Comparison of ENCODE assay signal across 16 cellular contexts in genomic region chr9:135034106-135034505, GRCh38. TPM values are rescaled to one million over a fixed set of nuclear protein-coding genes. Genes with fewer than 3 reads are reported as not detected.
DNase-seq lines count a peak whose midpoint lies in the region; ATAC-seq and TF ChIP-seq lines count a peak whose summit lies in the region.
"Had no signal": no experiment of that assay in that cellular context is flagged by ENCODE, and none has a peak within 500 bp of the region (broad histone marks: within the 10 kb centered on the region; RNA-seq: fewer than 3 reads in every experiment).

No MANE protein-coding gene starts in this region.

- no peak overlapping the region for H3K23ac ChIP-seq in H9 (ENCODE audit: insufficient read length, low read depth, low read length)

- no peak overlapping the region for H2AFZ ChIP-seq in H9 (ENCODE audit: low read length)

- no peak overlapping the region for H3K27ac ChIP-seq in H9 (ENCODE audit: insufficient read length, low read depth, low read length)
- H3K27ac ChIP-seq: 22Rv1 had no signal

- H3K79me1 ChIP-seq in H9 (ENCODE audit: insufficient read depth, low read depth, low read length, poor library complexity, severe bottlenecking): no peaks in the 10 kb centered on the region

- H3K4me1 ChIP-seq in H9 (ENCODE audit: insufficient read depth, low read length): no peaks in the 10 kb centered on the region
- H3K4me1 ChIP-seq: Caco-2, HAP-1 had no signal

- no peaks in the 10 kb centered on the region for H3K27me3 ChIP-seq in H9 (ENCODE audit: insufficient read depth, low read length)

- no peak overlapping the region for H3K27ac Mint-ChIP-seq in activated CD8-positive, alpha-beta memory T cell treated with anti-CD3 and anti-CD28 coated beads, Interleukin-2, amount 10 ng/mL, durations not matched to agents 7 days and 5 days
- no peak overlapping the region for H3K27ac Mint-ChIP-seq in H9
- H3K27ac Mint-ChIP-seq: CD14-positive monocyte; CD8-positive, alpha-beta T cell had no signal

- H3K79me2 ChIP-seq in H9 (ENCODE audit: insufficient read depth, low read length): no peaks in the 10 kb centered on the region

- no peak overlapping the region for H2BK20ac ChIP-seq in H9 (ENCODE audit: low read depth, low read length, poor library complexity, severe bottlenecking)

- no peak overlapping the region for H2BK120ac ChIP-seq in H9 (ENCODE audit: low read depth, low read length, poor library complexity, severe bottlenecking)

- no peak overlapping the region for H3K4me3 Mint-ChIP-seq in activated CD8-positive, alpha-beta memory T cell treated with anti-CD3 and anti-CD28 coated beads, Interleukin-2, amount 10 ng/mL, durations not matched to agents 7 days and 5 days
- no peak overlapping the region for H3K4me3 Mint-ChIP-seq in H9
- H3K4me3 Mint-ChIP-seq: CD14-positive monocyte; CD8-positive, alpha-beta T cell had no signal

- no peak overlapping the region for H2AK5ac ChIP-seq in H9 (ENCODE audit: insufficient read length, low read length)

- no peaks in the 10 kb centered on the region for H3K36me3 Mint-ChIP-seq in activated CD8-positive, alpha-beta memory T cell treated with anti-CD3 and anti-CD28 coated beads, Interleukin-2, amount 10 ng/mL, durations not matched to agents 7 days and 5 days
- no peaks in the 10 kb centered on the region for H3K36me3 Mint-ChIP-seq in H9 (ENCODE audit: insufficient read depth in 1 of 3, low read depth in 3 of 3)
- H3K36me3 Mint-ChIP-seq: CD14-positive monocyte; CD8-positive, alpha-beta T cell had no signal

- no peak overlapping the region for H2BK15ac ChIP-seq in H9 (ENCODE audit: low read depth, low read length)

- H3K18ac ChIP-seq in H9 (ENCODE audit: insufficient read length, low read depth, low read length): no peak overlapping the region

- peak; percentile 8 for DNase-seq in activated CD8-positive, alpha-beta memory T cell treated with anti-CD3 and anti-CD28 coated beads, Interleukin-2, amount 50 U/mL, for 4 hours
- DNase-seq in activated CD8-positive, alpha-beta memory T cell treated with anti-CD3 and anti-CD28 coated beads, Interleukin-2, amount 10 ng/mL, durations not matched to agents 7 days and 5 days: no peak
- DNase-seq in H9 (peak; percentile 12), left lobe of liver (ENCODE audit: low spot score) (peak; percentile 14), sciatic nerve (ENCODE audit: low spot score) (peak; percentile 49), superior temporal gyrus (ENCODE audit: extremely low spot score) (no peak), DMS79 treated with DMSO at 0.1 percent for 48 hours (lab: John Stamatoyannopoulos, UW) (no peak)
- no peak for DNase-seq in activated T-cell treated with anti-CD3 and anti-CD28 coated beads, Interleukin-2, amount 50 U/mL, for 48 hours
- DNase-seq: GF-D8, GOT3 had no signal

- no peak overlapping the region for H3T11ph ChIP-seq in H9 (ENCODE audit: low read length)

- TF ChIP-seq CTCF in H9 (conservative IDR thresholded peaks at IDR 0.05): no peak

- no peak for ATAC-seq in activated CD8-positive, alpha-beta memory T cell treated with anti-CD3 and anti-CD28 coated beads, Interleukin-2, amount 10 ng/mL, durations not matched to agents 7 days and 5 days
- ATAC-seq in left lobe of liver: no peak
- ATAC-seq in sciatic nerve: no peak
- ATAC-seq: CD8-positive, alpha-beta T cell had no signal

- H3K27me3 Mint-ChIP-seq in activated CD8-positive, alpha-beta memory T cell treated with anti-CD3 and anti-CD28 coated beads, Interleukin-2, amount 10 ng/mL, durations not matched to agents 7 days and 5 days: no peaks in the 10 kb centered on the region
- H3K27me3 Mint-ChIP-seq in H9 (ENCODE audit: low read depth): peaks cover 3% of the 10 kb centered on the region; the same call in 1 of the 2 replicates

- no peak overlapping the region for H2BK12ac ChIP-seq in H9 (ENCODE audit: insufficient read length, low read depth, low read length)

- no peak overlapping the region for H3K9ac ChIP-seq in H9 (ENCODE audit: extremely low read depth, insufficient read length, low read length)

- H3K4ac ChIP-seq in H9 (ENCODE audit: low read depth, low read length): no peak overlapping the region

- H3K9me3 Mint-ChIP-seq in activated CD8-positive, alpha-beta memory T cell treated with anti-CD3 and anti-CD28 coated beads, Interleukin-2, amount 10 ng/mL, durations not matched to agents 7 days and 5 days (ENCODE audit: low read depth): no peaks in the 10 kb centered on the region
- H3K9me3 Mint-ChIP-seq in H9: no peaks in the 10 kb centered on the region
- H3K9me3 Mint-ChIP-seq: CD8-positive, alpha-beta T cell had no signal

- no peak overlapping the region for H2BK5ac ChIP-seq in H9 (ENCODE audit: insufficient read length, low read length)

- CTCF ChIA-PET in activated CD8-positive, alpha-beta memory T cell treated with anti-CD3 and anti-CD28 coated beads, Interleukin-2, amount 10 ng/mL, durations not matched to agents 7 days and 5 days (lab: Charles Lee): no interaction called here

- no peak overlapping the region for H3K56ac ChIP-seq in H9 (ENCODE audit: insufficient read length, low read depth, low read length)

- no peak overlapping the region for H4K5ac ChIP-seq in H9 (ENCODE audit: insufficient read length, low read depth, low read length)

- intact Hi-C loops in sciatic nerve (cut with DNase I): no loop called here

- H3K23me2 ChIP-seq in H9 (ENCODE audit: insufficient read length, low read depth, low read length, poor library complexity, severe bottlenecking): no peaks in the 10 kb centered on the region

- no peak overlapping the region for H3K14ac ChIP-seq in H9 (ENCODE audit: insufficient read depth, low read length)

- H4K91ac ChIP-seq in H9 (ENCODE audit: insufficient read length, low read depth, low read length): no peak overlapping the region

- no peaks in the 10 kb centered on the region for H3K9me3 ChIP-seq in H9 (ENCODE audit: control insufficient read depth, low read depth, low read length)
- H3K9me3 ChIP-seq: Caco-2, HAP-1 had no signal

- no peak overlapping the region for H4K8ac ChIP-seq in H9 (replicated peaks; ENCODE audit: insufficient read length, low read depth, low read length)

- H3K4me1 Mint-ChIP-seq in activated CD8-positive, alpha-beta memory T cell treated with anti-CD3 and anti-CD28 coated beads, Interleukin-2, amount 10 ng/mL, durations not matched to agents 7 days and 5 days: no peaks in the 10 kb centered on the region
- H3K4me1 Mint-ChIP-seq in H9: peaks cover 13 to 14% of the 10 kb centered on the region in 2 experiments
- H3K4me1 Mint-ChIP-seq: CD14-positive monocyte had no signal

- WGBS in H9 (ENCODE audit: extremely low coverage, insufficient read length, low lambda C conversion rate): no CpG with 5 or more reads among the region's 17 CpGs

- H3K4me2 ChIP-seq in H9 (ENCODE audit: insufficient read depth, insufficient read length, low read length): no peak overlapping the region

- peaks cover 2% of the 10 kb centered on the region for H4K20me1 ChIP-seq in H9 (ENCODE audit: control insufficient read depth, insufficient read depth, insufficient read length)

RNA-seq across cellular contexts. Expression of gene OLFM1, which starts 53.4 kb away (rescaled TPM):
- under 1 TPM in 1 of 2 experiments, not detected in 1; 0.30 TPM for total RNA-seq in activated CD8-positive, alpha-beta memory T cell treated with anti-CD3 and anti-CD28 coated beads, Interleukin-2, amount 10 ng/mL, durations not matched to agents 7 days and 5 days
- 34.1 and 36.8 TPM in 2 replicates for total RNA-seq in H9 (2021)
- total RNA-seq in left lobe of liver: 1.8 TPM
- 40.7 TPM for total RNA-seq in sciatic nerve
- total RNA-seq: Caco-2; CD8-positive, alpha-beta T cell; HT-29 had no signal

Comparison
In these comparisons a context has a peak if more than half of its experiments do, and no peak if none do; other contexts are left out.
1. DNase-seq: peak in activated CD8-positive, alpha-beta memory T cell treated with anti-CD3 and anti-CD28 coated beads, Interleukin-2, amount 50 U/mL, for 4 hours (single experiment), H9 (single experiment), left lobe of liver (single experiment) and sciatic nerve (single experiment); none in activated CD8-positive, alpha-beta memory T cell treated with anti-CD3 and anti-CD28 coated beads, Interleukin-2, amount 10 ng/mL, durations not matched to agents 7 days and 5 days (single experiment), superior temporal gyrus (single experiment), DMS79 treated with DMSO at 0.1 percent for 48 hours (single experiment) and activated T-cell treated with anti-CD3 and anti-CD28 coated beads, Interleukin-2, amount 50 U/mL, for 48 hours (0 of 2).
2. RNA of gene OLFM1, which starts 53.4 kb away (total RNA-seq): 40.7 TPM in sciatic nerve (single experiment) and 34.1 to 36.8 TPM in H9; 1.8 TPM in left lobe of liver (single experiment) and 0.30 TPM in activated CD8-positive, alpha-beta memory T cell treated with anti-CD3 and anti-CD28 coated beads, Interleukin-2, amount 10 ng/mL, durations not matched to agents 7 days and 5 days; every median in the first group is over 10 times any median in the second.